ENCODE assay signal across 1 cellular context in genomic region chr6:6808343-6808742, GRCh38.
A peak's percentile ranks its signal among the peaks of the same experiment; 100 is the strongest.
TF ChIP-seq lines count a peak whose summit lies in the region.

No MANE protein-coding gene starts in this region.

TF ChIP-seq in liver, 16 proteins besides CTCF, POLR2A, EP300 and RAD21:
- TF ChIP-seq ZBTB33 (IDR thresholded peaks at IDR 0.05), result no peak
- TF ChIP-seq SP1 (IDR thresholded peaks at IDR 0.05), result peak; percentile 15
- peak; percentile 20 for TF ChIP-seq HNF4G (IDR thresholded peaks at IDR 0.05)
- TF ChIP-seq RXRA (IDR thresholded peaks at IDR 0.05), result peak in 1 of 2 donors; percentile 11
- TF ChIP-seq NR2F2 (IDR thresholded peaks at IDR 0.05), result no peak
- TF ChIP-seq JUND (IDR thresholded peaks at IDR 0.05), result peak in 1 of 2 donors; percentile 12
- peak; percentile 76 to 82 for TF ChIP-seq HNF4A (conservative IDR thresholded peaks at IDR 0.05)
